Comparison of ENCODE assay signal across 17 cellular contexts in genomic region chr7:47765373-47765979, GRCh38.
DNase-seq lines count a peak whose midpoint lies in the region; ATAC-seq, FAIRE-seq and TF ChIP-seq lines count a peak whose summit lies in the region.
"Had no signal": no experiment of that assay in that cellular context is flagged by ENCODE, and none has a peak within 500 bp of the region (broad histone marks: within the 10 kb centered on the region; RNA-seq: fewer than 3 reads in every experiment).

No MANE protein-coding gene starts in this region.

- H3K36me3 ChIP-seq in HepG2 (replicated peaks in 1 of 2; ENCODE audit: control insufficient read depth in 1 of 2, insufficient read depth in 2 of 2, low read length in 2 of 2) (no peaks in the 10 kb centered on the region), right lobe of liver (no peaks in the 10 kb centered on the region), mucosa of descending colon (ENCODE audit: low read depth) (no peaks in the 10 kb centered on the region)
- H3K36me3 ChIP-seq: SJCRH30 had no signal

- H3K4me3 ChIP-seq in HepG2 (replicated peaks in 1 of 3; ENCODE audit: insufficient read depth in 1 of 3, low read depth in 2 of 3, low read length in 3 of 3) (no peak overlapping the region), right lobe of liver (no peak overlapping the region), mucosa of descending colon (no peak overlapping the region)
- H3K4me3 ChIP-seq: SJCRH30 had no signal

- no peak for FAIRE-seq in HepG2 (lab: Jason Lieb, UNC)
- FAIRE-seq: A204.1 had no signal

- POLR2A ChIA-PET in HepG2 (lab: Yijun Ruan, JAX), result interaction anchor here (2.7 to 5.0 kb wide), 4 partner anchors 10 to 194 kb away, joined by 9 to 167 read pairs (median 46); no protein-coding TSS in a partner anchor

- H3K36me3 Mint-ChIP-seq in brain (no peaks in the 10 kb centered on the region), nephron (ENCODE audit: low read depth) (no peaks in the 10 kb centered on the region)
- H3K36me3 Mint-ChIP-seq: CD4-positive, CD25-positive, alpha-beta regulatory T cell had no signal

- BruUV-seq in HepG2 (replicated peaks; lab: Mats Ljungman, UMichigan), result no TSS peak

- 97% methylated on average over 2 of the region's 2 CpGs for WGBS in HepG2 (ENCODE audit: low lambda C conversion rate)
- WGBS in right lobe of liver (ENCODE audit: insufficient coverage, low coverage, low lambda C conversion rate, missing lambda C conversion rate), result 75% methylated on average over 2 of the region's 2 CpGs

- no peak overlapping the region for H3K4me2 ChIP-seq in HepG2 (ENCODE audit: low read depth, low read length)

- H3K9me3 ChIP-seq in HepG2 (ENCODE audit: low read length) (no peaks in the 10 kb centered on the region), right lobe of liver (no peaks in the 10 kb centered on the region), mucosa of descending colon (no peaks in the 10 kb centered on the region)
- H3K9me3 ChIP-seq: SJCRH30 had no signal

- H3K4me3 Mint-ChIP-seq in brain, result no peak overlapping the region
- no peak overlapping the region for H3K4me3 Mint-ChIP-seq in nephron
- H3K4me3 Mint-ChIP-seq: CD4-positive, CD25-positive, alpha-beta regulatory T cell had no signal

- TF ChIP-seq POLR2A in HepG2 (IDR thresholded peaks at IDR 0.05; ENCODE audit: insufficient read depth in 1 of 2, low read depth in 2 of 2, low read length in 2 of 2) (no peak), right lobe of liver (IDR thresholded peaks at IDR 0.05) (no peak)

- H3K4me1 Mint-ChIP-seq in brain (peaks cover 25% of the 10 kb centered on the region), nephron (peaks cover 35% of the 10 kb centered on the region)
- H3K4me1 Mint-ChIP-seq: CD4-positive, CD25-positive, alpha-beta regulatory T cell had no signal

- intact Hi-C loops in HepG2 (cut with micrococcal nuclease; ENCODE audit: unreplicated experiment), result no loop called here
- intact Hi-C loops in right lobe of liver (cut with DNase I), result no loop called here
- intact Hi-C loops in mucosa of descending colon (cut with DNase I, micrococcal nuclease), result no loop called here

- H3K9me3 Mint-ChIP-seq in brain (peaks cover 0 to 7% (median 0%) of the 10 kb centered on the region in 5 experiments), nephron (peaks cover 2% of the 10 kb centered on the region)

- DNase-seq in HepG2 (ENCODE audit: low spot score), result no peak
- no peak for DNase-seq in right lobe of liver
- DNase-seq in mucosa of descending colon, result no peak
- no peak for DNase-seq in germinal center (ENCODE audit: low spot score)
- DNase-seq: Calu3; CD4-positive, CD25-positive, alpha-beta regulatory T cell; DMS79 treated with DMSO at 0.1 percent for 48 hours; GOT3; KBM-7; NCI-H1092 treated with DMSO at 0.1 percent for 48 hours; NCI-H510A treated with DMSO at 0.1 percent for 48 hours; SJCRH30 had no signal

- ATAC-seq in HepG2 (no peak), right lobe of liver (no peak), GM19463 (IDR thresholded peaks at IDR 0.05; ENCODE audit: unreplicated experiment) (no peak), GM21717 (IDR thresholded peaks at IDR 0.05; ENCODE audit: unreplicated experiment) (no peak), mucosa of descending colon (no peak)

- H3K27me3 Mint-ChIP-seq in brain (no peaks in the 10 kb centered on the region), nephron (ENCODE audit: low read depth) (no peaks in the 10 kb centered on the region)

- TF ChIP-seq EP300 in HepG2 (IDR thresholded peaks at IDR 0.05; ENCODE audit: low read depth in 2 of 2, low read length in 2 of 2), result no peak
- TF ChIP-seq EP300 in HepG2 (CRISPR knock-in tag; IDR thresholded peaks at IDR 0.05; ENCODE audit: borderline replicate concordance), result no peak

- TF ChIP-seq CTCF in HepG2 (CRISPR knock-in tag; IDR thresholded peaks at IDR 0.05) (no peak), right lobe of liver (IDR thresholded peaks at IDR 0.05) (no peak), brain (conservative IDR thresholded peaks at IDR 0.05) (no peak), nephron (IDR thresholded peaks at IDR 0.05; ENCODE audit: unreplicated experiment in 3 of 3) (no peak), mucosa of descending colon (IDR thresholded peaks at IDR 0.05) (no peak)

- no peak for TF ChIP-seq RAD21 in HepG2 (CRISPR knock-in tag; IDR thresholded peaks at IDR 0.05)

- H3K4me1 ChIP-seq in HepG2 (ENCODE audit: insufficient read depth, low read length), result peaks cover 63% of the 10 kb centered on the region
- H3K4me1 ChIP-seq in right lobe of liver, result peaks cover 0 to 34% (median 15%) of the 10 kb centered on the region in 4 donors
- no peaks in the 10 kb centered on the region for H3K4me1 ChIP-seq in mucosa of descending colon (ENCODE audit: low read depth)

- peak overlapping the region; percentile 75 for H3K27ac ChIP-seq in HepG2 (ENCODE audit: extremely low read length, insufficient read depth, low read length)
- no peak overlapping the region for H3K27ac ChIP-seq in right lobe of liver
- H3K27ac ChIP-seq: SJCRH30 had no signal

- H3K27ac Mint-ChIP-seq in brain (peak overlapping the region in 3 of 5 experiments; percentile 24 to 72 (median 60)), nephron (peak overlapping the region; percentile 28 to 53 (median 41))
- H3K27ac Mint-ChIP-seq: CD4-positive, CD25-positive, alpha-beta regulatory T cell had no signal

- in situ Hi-C loops in HepG2 (cut with HindIII; ENCODE audit: extremely low pct_ligation_motif_present, low pct_unique_long_range_greater_than_20kb), result no loop called here

- H4K20me1 ChIP-seq in HepG2 (ENCODE audit: insufficient read depth, low read length), result no peaks in the 10 kb centered on the region

- H3K27me3 ChIP-seq in HepG2 (ENCODE audit: control insufficient read depth in 1 of 2, insufficient read depth in 2 of 2, low read length in 2 of 2), result no peaks in the 10 kb centered on the region
- H3K27me3 ChIP-seq in right lobe of liver, result no peaks in the 10 kb centered on the region
- H3K27me3 ChIP-seq: SJCRH30 had no signal

- CTCF ChIA-PET in HepG2 (lab: Yijun Ruan, JAX; ENCODE audit: low intra/inter-chr PET ratio, low total read pairs), result no interaction called here

- no peaks in the 10 kb centered on the region for H3K79me2 ChIP-seq in HepG2 (ENCODE audit: insufficient read depth, low read length)

- H3K9ac ChIP-seq in HepG2 (ENCODE audit: insufficient read depth, low read depth, low read length), result no peak overlapping the region

- H2AFZ ChIP-seq in HepG2 (ENCODE audit: low read length), result no peak overlapping the region

TF ChIP-seq in HepG2, 621 proteins besides CTCF, POLR2A, EP300 and RAD21 (continues in another document):
- no peak for TF ChIP-seq ZNF18 (CRISPR knock-in tag; IDR thresholded peaks at IDR 0.05; ENCODE audit: insufficient replicate concordance)
